In genomic region chr2:10973766-10974165, GRCh38 we compare ENCODE assay signal across 27 cellular contexts.
"Had no signal": no experiment of that assay in that cellular context is flagged by ENCODE, and none has a peak within 500 bp of the region (broad histone marks: within the 10 kb centered on the region; RNA-seq: fewer than 3 reads in every experiment).

No MANE protein-coding gene starts in this region.

- H3K36me3 Mint-ChIP-seq: activated CD8-positive, alpha-beta memory T cell treated with anti-CD3 and anti-CD28 coated beads, Interleukin-2, amount 10 ng/mL, durations not matched to agents 7 days and 5 days; activated naive CD8-positive, alpha-beta T cell had no signal

- H3K27me3 ChIP-seq: brain microvascular endothelial cell had no signal

- H3K9me3 Mint-ChIP-seq: activated B cell treated with CpG ODN at 0.5 μM for 24 hours; activated CD4-positive, alpha-beta T cell treated with anti-CD3 and anti-CD28 coated beads, Interleukin-2, amount 10 ng/mL, durations not matched to agents 24 days and 14 days; activated naive CD4-positive, alpha-beta T cell treated with anti-CD3 and anti-CD28 coated beads for 36 hours; activated T-cell treated with anti-CD3 and anti-CD28 coated beads, Interleukin-2, amount 50 U/mL, for 24 hours; activated T-helper 1 cell treated with anti-CD3 and anti-CD28 coated beads, Interleukin-12 subunit alpha, Interleukin-12 subunit beta, Interleukin-2, Interleukin-4 antibody, amounts not matched to agents 30 ng/mL and 10 ng/mL and 1 ng/mL, durations not matched to agents 14 hours and 24 hours and 36 hours; T-helper 1 cell treated with Interleukin-12 subunit alpha and Interleukin-12 subunit beta and Interleukin-4 antibody, amounts not matched to agents 30 μg/mL and 1 μg/mL, for 36 hours had no signal

- DNase-seq: activated B cell treated with CpG ODN at 0.5 μM for 24 hours; activated CD4-positive, alpha-beta T cell treated with anti-CD3 and anti-CD28 coated beads for 1 hour; activated CD4-positive, alpha-beta T cell treated with anti-CD3 and anti-CD28 coated beads, Interleukin-2, amount 10 ng/mL, durations not matched to agents 24 days and 14 days; activated CD4-positive, alpha-beta T cell treated with anti-CD3 and anti-CD28 coated beads, Interleukin-2, amount 50 U/mL, for 48 hours; activated CD8-positive, alpha-beta memory T cell treated with anti-CD3 and anti-CD28 coated beads, Interleukin-2, amount 10 ng/mL, durations not matched to agents 7 days and 5 days; activated gamma-delta T cell; activated naive CD4-positive, alpha-beta T cell treated with anti-CD3 and anti-CD28 coated beads for 36 hours; activated T-cell treated with anti-CD3 and anti-CD28 coated beads, Interleukin-2, amount 50 U/mL, for 24 hours; amygdala; brain microvascular endothelial cell; Karpas-422; MM.1S; NCI-H1105; NCI-H1436; NCI-H1694 treated with DMSO at 0.1 percent for 48 hours; NCI-H2029 treated with DMSO at 0.1 percent for 48 hours; NCI-H345; NCI-H510A; NCI-H69; PC-3; SHP77 treated with DMSO at 0.1 percent for 48 hours; T-helper 9 cell had no signal

- H3K27ac Mint-ChIP-seq: activated B cell treated with CpG ODN at 0.5 μM for 24 hours; activated CD4-positive, alpha-beta T cell treated with anti-CD3 and anti-CD28 coated beads, Interleukin-2, amount 10 ng/mL, durations not matched to agents 24 days and 14 days; activated CD8-positive, alpha-beta memory T cell treated with anti-CD3 and anti-CD28 coated beads, Interleukin-2, amount 10 ng/mL, durations not matched to agents 7 days and 5 days; activated naive CD4-positive, alpha-beta T cell treated with anti-CD3 and anti-CD28 coated beads for 36 hours; activated naive CD8-positive, alpha-beta T cell; activated T-cell treated with anti-CD3 and anti-CD28 coated beads, Interleukin-2, amount 50 U/mL, for 24 hours; activated T-helper 1 cell treated with anti-CD3 and anti-CD28 coated beads, Interleukin-12 subunit alpha, Interleukin-12 subunit beta, Interleukin-2, Interleukin-4 antibody, amounts not matched to agents 30 ng/mL and 10 ng/mL and 1 ng/mL, durations not matched to agents 14 hours and 24 hours and 36 hours; T-helper 1 cell treated with Interleukin-12 subunit alpha and Interleukin-12 subunit beta and Interleukin-4 antibody, amounts not matched to agents 30 μg/mL and 1 μg/mL, for 36 hours had no signal

- H3K4me3 ChIP-seq: cardiac muscle cell, K562 had no signal

- H3K4me1 Mint-ChIP-seq: activated B cell treated with CpG ODN at 0.5 μM for 24 hours; activated CD4-positive, alpha-beta T cell treated with anti-CD3 and anti-CD28 coated beads, Interleukin-2, amount 10 ng/mL, durations not matched to agents 24 days and 14 days had no signal

- H3K4me3 Mint-ChIP-seq: activated B cell treated with CpG ODN at 0.5 μM for 24 hours; activated CD4-positive, alpha-beta T cell treated with anti-CD3 and anti-CD28 coated beads, Interleukin-2, amount 10 ng/mL, durations not matched to agents 24 days and 14 days; activated CD8-positive, alpha-beta memory T cell treated with anti-CD3 and anti-CD28 coated beads, Interleukin-2, amount 10 ng/mL, durations not matched to agents 7 days and 5 days; activated naive CD4-positive, alpha-beta T cell treated with anti-CD3 and anti-CD28 coated beads for 36 hours; activated naive CD8-positive, alpha-beta T cell; activated T-cell treated with anti-CD3 and anti-CD28 coated beads, Interleukin-2, amount 50 U/mL, for 24 hours; activated T-helper 1 cell treated with anti-CD3 and anti-CD28 coated beads, Interleukin-12 subunit alpha, Interleukin-12 subunit beta, Interleukin-2, Interleukin-4 antibody, amounts not matched to agents 30 ng/mL and 10 ng/mL and 1 ng/mL, durations not matched to agents 14 hours and 24 hours and 36 hours; T-helper 1 cell treated with Interleukin-12 subunit alpha and Interleukin-12 subunit beta and Interleukin-4 antibody, amounts not matched to agents 30 μg/mL and 1 μg/mL, for 36 hours had no signal

- H3K36me3 ChIP-seq: brain microvascular endothelial cell, cardiac muscle cell had no signal

- H3K27ac ChIP-seq: brain microvascular endothelial cell, cardiac muscle cell had no signal
